In the genomic region with DNA sequence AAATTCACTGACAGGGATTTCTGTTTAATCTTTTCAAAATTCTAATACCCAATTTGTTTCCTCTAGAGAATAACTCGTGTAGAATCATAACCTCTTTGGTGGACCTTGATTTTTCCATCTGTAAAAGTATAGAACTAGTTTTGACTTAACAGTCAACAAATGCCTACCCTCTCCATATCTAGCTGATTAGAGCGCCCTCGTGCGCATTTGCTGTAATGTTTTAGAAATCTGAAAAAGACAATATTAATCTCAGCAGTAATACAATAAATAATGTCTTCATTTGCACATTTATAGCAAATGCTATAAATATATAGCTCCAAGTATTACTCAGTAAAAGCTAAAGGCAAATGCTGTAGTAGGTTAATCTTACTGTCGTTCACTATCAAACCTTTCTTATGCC, we compare ENCODE assay signal across 5 cellular contexts. TPM values are rescaled to one million over a fixed set of nuclear protein-coding genes. Genes with fewer than 3 reads are reported as not detected.
"Had no signal": no experiment of that assay in that cellular context is flagged by ENCODE, and none has a peak within 500 bp of the region (broad histone marks: within the 10 kb centered on the region; RNA-seq: fewer than 3 reads in every experiment).

No MANE protein-coding gene starts in this region.

RNA-seq across cellular contexts. Expression of gene CCL4L2, which starts 18.8 kb away (rescaled TPM):
- total RNA-seq: body of pancreas, mesothelial cell of epicardium, psoas muscle had no signal
- polyA plus RNA-seq: psoas muscle had no signal

RNA-seq across cellular contexts. Expression of gene CCL3L1, which starts 33.1 kb away (rescaled TPM):
- total RNA-seq: mesothelial cell of epicardium, testis had no signal
- polyA plus RNA-seq: psoas muscle had no signal

RNA-seq across cellular contexts. Expression of gene TBC1D3I, which starts 34.7 kb away (rescaled TPM):
- total RNA-seq: body of pancreas, urinary bladder had no signal
- polyA plus RNA-seq: urinary bladder had no signal

RNA-seq across cellular contexts. Expression of gene TBC1D3B, which starts 53.2 kb away (rescaled TPM):
- total RNA-seq: body of pancreas had no signal
